Comparison of ENCODE assay signal across 8 cellular contexts in genomic region chr3:47513125-47513929, GRCh38. TPM values are rescaled to one million over a fixed set of nuclear protein-coding genes. Genes with fewer than 3 reads are reported as not detected.
A peak's percentile ranks its signal among the peaks of the same experiment; 100 is the strongest.
DNase-seq lines count a peak whose midpoint lies in the region; ATAC-seq, FAIRE-seq and TF ChIP-seq lines count a peak whose summit lies in the region.

A gene with protein sequence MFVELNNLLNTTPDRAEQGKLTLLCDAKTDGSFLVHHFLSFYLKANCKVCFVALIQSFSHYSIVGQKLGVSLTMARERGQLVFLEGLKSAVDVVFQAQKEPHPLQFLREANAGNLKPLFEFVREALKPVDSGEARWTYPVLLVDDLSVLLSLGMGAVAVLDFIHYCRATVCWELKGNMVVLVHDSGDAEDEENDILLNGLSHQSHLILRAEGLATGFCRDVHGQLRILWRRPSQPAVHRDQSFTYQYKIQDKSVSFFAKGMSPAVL (minus strand): TSS chr3:47513712. CDS start chr3:47513590, 122 bp downstream.

- H4K8ac ChIP-seq in H1 (ENCODE audit: extremely low read depth, insufficient read depth, low read length) (peak within 1 kb of the TSS; percentile 97), mesenchymal stem cell (ENCODE audit: low read length) (peak within 1 kb of the TSS; percentile 99)

- peak; percentile 55 to 67 for TF ChIP-seq RAD21 in H1 (IDR thresholded peaks at IDR 0.05 in 1 of 2, conservative IDR thresholded peaks at IDR 0.05 in 1 of 2; ENCODE audit: low read depth in 2 of 2, low read length in 2 of 2)

- peak within 1 kb of the TSS; percentile 99 for H2BK120ac ChIP-seq in H1 (replicated peaks; ENCODE audit: low read depth, low read length)
- H2BK120ac ChIP-seq in mesenchymal stem cell (ENCODE audit: low read depth, low read length), result peak within 1 kb of the TSS; percentile 82

- TF ChIP-seq EP300 in H1 (IDR thresholded peaks at IDR 0.05; ENCODE audit: borderline replicate concordance in 1 of 2, low read depth in 2 of 2, low read length in 2 of 2), result no peak

- TF ChIP-seq POLR2A in H1 (IDR thresholded peaks at IDR 0.05; ENCODE audit: control extremely low read depth in 1 of 2, low read depth in 2 of 2, low read length in 2 of 2), result peak in 1 of 2 experiments; percentile 79; a peak in 2 of 3 replicates

- DNase-seq in Calu3 (peak; percentile 97), HUDEP-2 (lab: John Stamatoyannopoulos, UW; ENCODE audit: unreplicated experiment in 76 of 76) (peak; percentile 39 to 99 (median 94)), NOMO-1 treated with dmso at 0.1 percent for 144 hours (lab: John Stamatoyannopoulos, UW; ENCODE audit: unreplicated experiment) (peak; percentile 96), H1 (ENCODE audit: low read depth in 1 of 2, low spot score in 2 of 2) (peak; percentile 93 to 96), mesenchymal stem cell (peak; percentile 96)
- peak; percentile 94 to 95 (median 94) for DNase-seq in activated CD8-positive, alpha-beta memory T cell treated with anti-CD3 and anti-CD28 coated beads for 48 hours (ENCODE audit: low read depth in 2 of 3, low spot score in 2 of 3)
- DNase-seq in stimulated activated CD8-positive, alpha-beta memory T cell treated with anti-CD3 and anti-CD28 coated beads, Interleukin-12 subunit alpha, Interleukin-12 subunit beta, amount 100 ng/mL, for 4 hours (ENCODE audit: low read depth), result peak; percentile 95

- H3K4me1 ChIP-seq in H1 (replicated peaks in 1 of 4; ENCODE audit: control insufficient read depth in 3 of 4, insufficient read depth in 4 of 4, low read length in 3 of 4), result peaks cover 0 to 4% (median 1%) of the 10 kb centered on the region in 4 experiments; a peak in 2 of 7 replicates
- H3K4me1 ChIP-seq in mesenchymal stem cell (ENCODE audit: control insufficient read depth, insufficient read depth, low read depth, low read length), result peaks cover 4% of the 10 kb centered on the region

- H3K23ac ChIP-seq in H1 (ENCODE audit: insufficient read length) (no peak within 1 kb of the TSS), mesenchymal stem cell (ENCODE audit: low read length in 2 of 2) (peak within 1 kb of the TSS in 1 of 2 experiments; percentile 49)

- no peak within 1 kb of the TSS for H2BK20ac ChIP-seq in H1 (ENCODE audit: low read length)

- H2BK15ac ChIP-seq in H1 (ENCODE audit: low read length) (peak within 1 kb of the TSS; percentile 88; the same call in 1 of the 2 replicates), mesenchymal stem cell (ENCODE audit: low read depth, poor library complexity, severe bottlenecking) (peak within 1 kb of the TSS; percentile 45)

- peaks cover 36% of the 10 kb centered on the region for H3K36me3 Mint-ChIP-seq in Calu3 (ENCODE audit: insufficient read depth, unreplicated experiment)

- 0 out of 2 replicates have a peak within 1 kb of the TSS, but pooled peaks have one; percentile 87 for H2BK12ac ChIP-seq in H1 (ENCODE audit: low read depth, low read length)
- no peak within 1 kb of the TSS for H2BK12ac ChIP-seq in mesenchymal stem cell (ENCODE audit: low read length in 2 of 2)

- H3K4ac ChIP-seq in H1 (replicated peaks; ENCODE audit: insufficient read length, low read depth, low read length) (peak within 1 kb of the TSS; percentile 100), mesenchymal stem cell (ENCODE audit: low read depth in 1 of 2, low read length in 2 of 2) (peak within 1 kb of the TSS; percentile 62 to 89)

- H3K4me3 ChIP-seq in H1 (ENCODE audit: extremely low read depth in 1 of 4, insufficient read depth in 2 of 4, low read depth in 3 of 4, low read length in 4 of 4) (peak within 1 kb of the TSS; percentile 50 to 92 (median 72)), mesenchymal stem cell (ENCODE audit: insufficient read depth in 1 of 2, low read depth in 1 of 2, low read length in 2 of 2) (peak within 1 kb of the TSS; percentile 76 to 88)

- H3K4me1 Mint-ChIP-seq in Calu3 (ENCODE audit: low read depth, unreplicated experiment), result no peaks in the 10 kb centered on the region

- no TSS peak for BruUV-seq in Calu3 (replicated peaks; lab: Mats Ljungman, UMichigan)

- H3K79me2 ChIP-seq in H1 (ENCODE audit: control insufficient read depth in 1 of 2, insufficient read depth in 2 of 2, low read length in 2 of 2), result peaks cover 5 to 22% of the 10 kb centered on the region in 2 experiments

- WGBS in H1 (ENCODE audit: extremely low coverage in 1 of 2, insufficient coverage in 1 of 2, insufficient read length in 1 of 2, insufficient replicate concordance in 2 of 2, low coverage in 1 of 2, low lambda C conversion rate in 2 of 2, missing lambda C conversion rate in 1 of 2), 2 experiments, result 1% methylated on average over 61 of the region's 71 CpGs; no CpG with 5 or more reads in 1 of the 2 experiments
- WGBS in mesenchymal stem cell, result under 1% methylated on average over 66 of the region's 71 CpGs

- CTCF ChIA-PET in Calu3 (lab: Charles Lee), result interaction anchor here (0.6 to 0.7 kb wide), 2 partner anchors 18 to 275 kb away, joined by 3 to 6 read pairs; no protein-coding TSS in a partner anchor
- CTCF ChIA-PET in H1 (lab: Charles Lee; ENCODE audit: partially characterized antibody), result interaction anchor here (0.6 to 1.7 kb wide), 8 partner anchors 9 to 98 kb away, joined by 3 to 4 read pairs (median 4); no protein-coding TSS in a partner anchor

- peak; percentile 39 for TF ChIP-seq CTCF in Calu3 (IDR thresholded peaks at IDR 0.05; ENCODE audit: unreplicated experiment)
- peak; percentile 58 to 69 (median 61) for TF ChIP-seq CTCF in H1 (IDR thresholded peaks at IDR 0.05; ENCODE audit: control extremely low read depth in 1 of 3, insufficient read depth in 1 of 3, low read depth in 1 of 3, low read length in 3 of 3)

- peak within 1 kb of the TSS; percentile 98 for H3K56ac ChIP-seq in H1 (replicated peaks; ENCODE audit: insufficient read length, low read depth, low read length)

- no peak within 1 kb of the TSS for H2AK5ac ChIP-seq in H1 (ENCODE audit: low read depth, low read length)
- H2AK5ac ChIP-seq in mesenchymal stem cell (ENCODE audit: low read length, severe bottlenecking), result peak within 1 kb of the TSS; percentile 22

- no peaks in the 10 kb centered on the region; the same call in 1 of the 2 replicates for H3K23me2 ChIP-seq in H1 (ENCODE audit: low read depth, low read length)

- H3K27ac ChIP-seq in H1 (ENCODE audit: low read depth, low read length), result peak within 1 kb of the TSS; percentile 83
- H3K27ac ChIP-seq in mesenchymal stem cell (ENCODE audit: low read length, poor library complexity, severe bottlenecking), result peak within 1 kb of the TSS; percentile 100

- no peaks in the 10 kb centered on the region for H3K9me3 Mint-ChIP-seq in Calu3 (ENCODE audit: low read depth, unreplicated experiment)

- H2BK5ac ChIP-seq in H1 (ENCODE audit: low read depth, low read length), result peak within 1 kb of the TSS; percentile 99
- H2BK5ac ChIP-seq in mesenchymal stem cell (ENCODE audit: low read depth, low read length, poor library complexity, severe bottlenecking), result peak within 1 kb of the TSS; percentile 93

- FAIRE-seq in H1 (lab: Jason Lieb, UNC), result no peak

- H3K14ac ChIP-seq in H1 (ENCODE audit: insufficient read length) (no peak within 1 kb of the TSS), mesenchymal stem cell (ENCODE audit: low read length in 2 of 2) (peak within 1 kb of the TSS; percentile 53 to 62)

- H3K27me3 Mint-ChIP-seq in Calu3 (ENCODE audit: unreplicated experiment), result no peaks in the 10 kb centered on the region

- H3K4me3 Mint-ChIP-seq in Calu3 (ENCODE audit: low read depth, unreplicated experiment), result peak within 1 kb of the TSS; percentile 85

- no peaks in the 10 kb centered on the region for H4K20me1 ChIP-seq in H1 (replicated peaks in 1 of 2; ENCODE audit: control insufficient read depth in 1 of 2, insufficient read depth in 2 of 2, low read length in 2 of 2)

- peaks cover 8% of the 10 kb centered on the region for H3K79me1 ChIP-seq in H1 (ENCODE audit: low read depth, low read length)
- H3K79me1 ChIP-seq in mesenchymal stem cell (replicated peaks; ENCODE audit: low read length, poor library complexity, severe bottlenecking), result peaks cover 19% of the 10 kb centered on the region

- H4K5ac ChIP-seq in H1 (ENCODE audit: insufficient read length, low read depth, low read length), result peak within 1 kb of the TSS; percentile 100

- H3K36me3 ChIP-seq in H1 (ENCODE audit: control insufficient read depth in 2 of 4, insufficient read depth in 4 of 4, low read length in 3 of 4) (peaks cover 5 to 26% (median 12%) of the 10 kb centered on the region in 4 experiments; a peak in 6 of 8 replicates), mesenchymal stem cell (ENCODE audit: control insufficient read depth in 1 of 2, insufficient read depth in 2 of 2, low read depth in 1 of 2, low read length in 2 of 2) (peaks cover 16 to 22% of the 10 kb centered on the region in 2 experiments)

- no peaks in the 10 kb centered on the region for H3K9me3 ChIP-seq in H1 (ENCODE audit: insufficient read depth in 2 of 2, low read depth in 1 of 2, low read length in 1 of 2)
- H3K9me3 ChIP-seq in mesenchymal stem cell (ENCODE audit: control insufficient read depth, low read length), result no peaks in the 10 kb centered on the region

- peak; percentile 92 for ATAC-seq in GM21381 (IDR thresholded peaks at IDR 0.05; ENCODE audit: unreplicated experiment)

- H3K9ac ChIP-seq in H1 (replicated peaks in 1 of 4; ENCODE audit: extremely low read depth in 1 of 4, low read depth in 3 of 4, low read length in 3 of 4) (peak within 1 kb of the TSS; percentile 62 to 85 (median 80)), mesenchymal stem cell (ENCODE audit: low read length) (peak within 1 kb of the TSS; percentile 92)

- intact Hi-C loops in Calu3 (cut with micrococcal nuclease; ENCODE audit: unreplicated experiment), result no loop called here

- H2AFZ ChIP-seq in H1 (ENCODE audit: low read length) (peak within 1 kb of the TSS; percentile 80), mesenchymal stem cell (ENCODE audit: low read depth, low read length) (peak within 1 kb of the TSS; percentile 83)

- POLR2A ChIA-PET in H1 (lab: Charles Lee; ENCODE audit: partially characterized antibody), result interaction anchor here (0.7 to 1.7 kb wide), 5 partner anchors 17 to 267 kb away, joined by 3 to 4 read pairs (median 3); no protein-coding TSS in a partner anchor

- no peaks in the 10 kb centered on the region for H3K27me3 ChIP-seq in H1 (replicated peaks in 1 of 4; ENCODE audit: control insufficient read depth in 3 of 4, extremely low read depth in 1 of 4, insufficient read depth in 3 of 4, low read length in 3 of 4)
- no peaks in the 10 kb centered on the region for H3K27me3 ChIP-seq in mesenchymal stem cell (ENCODE audit: control insufficient read depth in 1 of 2, insufficient read depth in 1 of 2, low read length in 2 of 2)

- peak within 1 kb of the TSS; percentile 68 for H3K27ac Mint-ChIP-seq in Calu3 (ENCODE audit: unreplicated experiment)

- H3K18ac ChIP-seq in H1 (ENCODE audit: extremely low read depth, low read length), result peak within 1 kb of the TSS; percentile 100
- H3K18ac ChIP-seq in mesenchymal stem cell (ENCODE audit: low read depth in 1 of 2, low read length in 2 of 2), result peak within 1 kb of the TSS; percentile 89 to 96

- peak within 1 kb of the TSS; percentile 26 to 66 for H3K4me2 ChIP-seq in H1 (ENCODE audit: insufficient read depth in 1 of 2, low read depth in 2 of 2, low read length in 2 of 2)
- peak within 1 kb of the TSS; percentile 87 for H3K4me2 ChIP-seq in mesenchymal stem cell (ENCODE audit: low read length, poor library complexity, severe bottlenecking)

- H4K91ac ChIP-seq in H1 (replicated peaks; ENCODE audit: insufficient read length, low read length) (peak within 1 kb of the TSS; percentile 99), mesenchymal stem cell (ENCODE audit: low read length) (peak within 1 kb of the TSS; percentile 83)

RNA-seq across cellular contexts. Expression of the gene that starts here (rescaled TPM):
- 23.4 and 23.6 TPM in 2 replicates for total RNA-seq in Calu3 (2022)
- total RNA-seq in H1 (2021; fragmentation: NEBNext Ultra II Directional; extraction: Animal tissue kit (Norgen Biotek cat#: 25700)), result 49.6 and 51.1 TPM in 2 replicates
- polyA plus RNA-seq in H1 (2011; rRNA removed), result 78.5 and 78.7 TPM in 2 replicates
- polyA plus RNA-seq in H1 (2011; cell fraction: cytosol; rRNA removed), result 108 TPM
- 65.9 TPM for polyA plus RNA-seq in H1 (2011; cell fraction: nucleus; rRNA removed)
- polyA plus RNA-seq in H1 (2012, experiment 1 of 2), result 45.7 to 73.3 TPM (median 64.5 TPM) in 4 replicates
- 58.5 TPM for polyA plus RNA-seq in H1 (2012, experiment 2 of 2)
- 33.6 TPM for polyA plus RNA-seq in H1 (2013, experiment 1 of 2)
- polyA plus RNA-seq in H1 (2013, experiment 2 of 2), result 35.0 TPM
- 78.1 and 89.9 TPM in 2 replicates for polyA minus RNA-seq in H1 (2011; rRNA and poly(A)+ RNA removed)
- 33.2 TPM for polyA minus RNA-seq in H1 (2011; cell fraction: cytosol; rRNA and poly(A)+ RNA removed)
- polyA minus RNA-seq in H1 (2011; cell fraction: nucleus; rRNA and poly(A)+ RNA removed), result 71.8 TPM
- 17.9 TPM for polyA plus RNA-seq in mesenchymal stem cell (2013, experiment 1 of 2)
- polyA plus RNA-seq in mesenchymal stem cell (2013, experiment 2 of 2), result 19.1 TPM

Comparison
In these comparisons a context has a peak if more than half of its experiments do, and no peak if none do; other contexts are left out.
1. Peak in every context shown above with its lines: DNase-seq, ATAC-seq, H3K4me3 ChIP-seq and H3K27ac ChIP-seq.